In genomic region chr2:133568172-133568571, GRCh38 we compare ENCODE assay signal across 8 cellular contexts. TPM values are rescaled to one million over a fixed set of nuclear protein-coding genes. Genes with fewer than 3 reads are reported as not detected.
DNase-seq lines count a peak whose midpoint lies in the region; ATAC-seq and TF ChIP-seq lines count a peak whose summit lies in the region.

TSS of gene NCKAP5 (minus strand) at chr2:133568463. CDS start at chr2:133517526, 50,937 bp downstream.

- no peak within 1 kb of the TSS for H3K27ac ChIP-seq in HUES64 (ENCODE audit: low read depth, low read length)
- peak within 1 kb of the TSS; percentile 42 for H3K27ac ChIP-seq in skeletal muscle tissue (ENCODE audit: low read depth, low read length)

- ATAC-seq in GM21367 (IDR thresholded peaks at IDR 0.05; ENCODE audit: unreplicated experiment) = no peak

- H3K4me3 ChIP-seq in HUES64 (ENCODE audit: low read length) (peak within 1 kb of the TSS; percentile 14; the same call in 1 of the 2 replicates), skeletal muscle tissue (ENCODE audit: low read length in 3 of 3) (peak within 1 kb of the TSS; percentile 31 to 44 (median 33))

- H3K4me1 ChIP-seq in HUES64 (ENCODE audit: insufficient read depth, low read length) (peaks cover 53% of the 10 kb centered on the region), skeletal muscle tissue (ENCODE audit: control insufficient read depth in 3 of 3, insufficient read depth in 3 of 3, low read length in 3 of 3) (peaks cover 0 to 11% (median 6%) of the 10 kb centered on the region in 3 donors)

- no peaks in the 10 kb centered on the region for H3K27me3 Mint-ChIP-seq in chondrocyte (ENCODE audit: low read depth)

- H3K27ac Mint-ChIP-seq in chondrocyte (ENCODE audit: unreplicated experiment) = peak within 1 kb of the TSS; percentile 6

- H3K9me3 ChIP-seq in HUES64 (ENCODE audit: insufficient read depth, low read depth, low read length) (no peaks in the 10 kb centered on the region), skeletal muscle tissue (ENCODE audit: control insufficient read depth in 3 of 3, low read length in 3 of 3) (no peaks in the 10 kb centered on the region)

- H3K9me3 Mint-ChIP-seq in chondrocyte (ENCODE audit: low read depth) = no peaks in the 10 kb centered on the region

- DNase-seq in chondrocyte (ENCODE audit: low spot score) = no peak
- DNase-seq in kidney tubule cell (ENCODE audit: low spot score) = peak; percentile 47
- DNase-seq in NOMO-1 treated with dmso at 0.1 percent for 144 hours (lab: John Stamatoyannopoulos, UW; ENCODE audit: unreplicated experiment) = no peak
- DNase-seq in stimulated activated CD4-positive, alpha-beta T cell treated with anti-CD3 and anti-CD28 coated beads, Interleukin-2, amount 100 ng/mL, for 24 hours = no peak
- DNase-seq in SIG-M5 treated with dmso at 0.1 percent for 504 hours (lab: John Stamatoyannopoulos, UW; ENCODE audit: unreplicated experiment) = no peak

- no peaks in the 10 kb centered on the region for H3K36me3 Mint-ChIP-seq in chondrocyte (ENCODE audit: low read depth)

- 30% methylated on average over 12 of the region's 12 CpGs for WGBS in HUES64

- H3K4me1 Mint-ChIP-seq in chondrocyte (ENCODE audit: low read depth) = peaks cover 22% of the 10 kb centered on the region

- peak within 1 kb of the TSS; percentile 71 for H3K4me3 Mint-ChIP-seq in chondrocyte (ENCODE audit: unreplicated experiment)

- H3K27me3 ChIP-seq in HUES64 (ENCODE audit: insufficient read depth, low read length) (no peaks in the 10 kb centered on the region), skeletal muscle tissue (ENCODE audit: control insufficient read depth in 3 of 3, insufficient read depth in 3 of 3, low read length in 3 of 3) (peaks cover 0 to 5% (median 0%) of the 10 kb centered on the region in 3 donors)

- TF ChIP-seq CTCF in chondrocyte (IDR thresholded peaks at IDR 0.05) = peak; percentile 62

- no peak within 1 kb of the TSS for H3K9ac ChIP-seq in HUES64 (ENCODE audit: low read depth, low read length)
- peak within 1 kb of the TSS; percentile 5 to 33 (median 32) for H3K9ac ChIP-seq in skeletal muscle tissue (ENCODE audit: low read depth in 1 of 3, low read length in 3 of 3)

- H3K36me3 ChIP-seq in HUES64 (ENCODE audit: insufficient read depth, low read length) (no peaks in the 10 kb centered on the region), skeletal muscle tissue (ENCODE audit: control insufficient read depth in 3 of 3, insufficient read depth in 3 of 3, low read length in 3 of 3) (no peaks in the 10 kb centered on the region)

RNA-seq across cellular contexts. Expression of gene NCKAP5, which starts in this region (rescaled TPM):
- 1.8 TPM for polyA plus RNA-seq in HUES64 (2013, experiment 1 of 2)
- 4.4 TPM for polyA plus RNA-seq in HUES64 (2013, experiment 2 of 2)
- total RNA-seq in chondrocyte = 0.51 to 1.9 TPM (median 0.87 TPM) in 3 replicates
- 5.7 TPM for total RNA-seq in skeletal muscle tissue
